ENCODE assay signal across 16 cellular contexts in genomic region chr2:234450431-234451095, GRCh38. TPM values are rescaled to one million over a fixed set of nuclear protein-coding genes. Genes with fewer than 3 reads are reported as not detected.
DNase-seq lines count a peak whose midpoint lies in the region; ATAC-seq and TF ChIP-seq lines count a peak whose summit lies in the region.
"Had no signal": no experiment of that assay in that cellular context is flagged by ENCODE, and none has a peak within 500 bp of the region (broad histone marks: within the 10 kb centered on the region; RNA-seq: fewer than 3 reads in every experiment).

No MANE protein-coding gene starts in this region.

- no peak overlapping the region for H3K4me3 ChIP-seq in HUES48 (ENCODE audit: low read depth, low read length)
- no peak overlapping the region for H3K4me3 ChIP-seq in tibial artery
- H3K4me3 ChIP-seq: colonic mucosa, hepatocyte had no signal

- no peaks in the 10 kb centered on the region for H3K27me3 Mint-ChIP-seq in natural killer cell (ENCODE audit: low read depth in 2 of 2)
- H3K27me3 Mint-ChIP-seq: IgD-negative memory B cell had no signal

- DNase-seq in COR-L47 (lab: John Stamatoyannopoulos, UW) (peak; percentile 23), natural killer cell (no peak), NCI-H2227 (lab: John Stamatoyannopoulos, UW; ENCODE audit: unreplicated experiment) (no peak), tibial artery (no peak)
- DNase-seq in activated naive CD4-positive, alpha-beta T cell treated with anti-CD3 and anti-CD28 coated beads, Interleukin-2, amount 50 U/mL, for 72 hours (ENCODE audit: low spot score in 2 of 2), result no peak
- DNase-seq: colonic mucosa; left colon; NCI-H1417 treated with DMSO at 0.1 percent for 48 hours; NCI-H526; RPMI8226; stimulated activated CD4-positive, alpha-beta T cell treated with anti-CD3 and anti-CD28 coated beads, Interleukin-2, amount 100 ng/mL, for 48 hours had no signal

- H3K4me1 ChIP-seq in HUES48 (ENCODE audit: control insufficient read depth, insufficient read depth, low read length) (peaks cover 45% of the 10 kb centered on the region), tibial artery (peaks cover 0 to 34% (median 2%) of the 10 kb centered on the region in 4 donors)
- H3K4me1 ChIP-seq: colonic mucosa had no signal

- ATAC-seq in activated naive CD4-positive, alpha-beta T cell treated with anti-CD3 and anti-CD28 coated beads, Interleukin-2, amount 50 U/mL, for 72 hours, result peak in 1 of 2 donors; percentile 5
- no peak for ATAC-seq in natural killer cell
- ATAC-seq in HG03135 (IDR thresholded peaks at IDR 0.05; ENCODE audit: unreplicated experiment), result no peak
- ATAC-seq: esophagus mucosa, left colon had no signal

- H3K9me3 ChIP-seq in HUES48 (ENCODE audit: control insufficient read depth, insufficient read depth, low read length) (no peaks in the 10 kb centered on the region), tibial artery (no peaks in the 10 kb centered on the region)
- H3K9me3 ChIP-seq: colonic mucosa had no signal

- H3K27me3 ChIP-seq in HUES48 (ENCODE audit: control insufficient read depth, insufficient read depth, low read length) (peaks cover 6% of the 10 kb centered on the region; the same call in 1 of the 2 replicates), tibial artery (no peaks in the 10 kb centered on the region)
- H3K27me3 ChIP-seq: colonic mucosa, hepatocyte had no signal

- no peaks in the 10 kb centered on the region for H3K36me3 ChIP-seq in HUES48 (ENCODE audit: control insufficient read depth, insufficient read depth, low read length)
- H3K36me3 ChIP-seq in tibial artery, result no peaks in the 10 kb centered on the region
- H3K36me3 ChIP-seq: colonic mucosa had no signal

- H3K27ac ChIP-seq in HUES48 (ENCODE audit: low read depth, low read length), result peak overlapping the region; percentile 97
- no peak overlapping the region for H3K27ac ChIP-seq in tibial artery
- H3K27ac ChIP-seq: colonic mucosa had no signal

- H3K27ac Mint-ChIP-seq in activated naive CD4-positive, alpha-beta T cell treated with anti-CD3 and anti-CD28 coated beads, Interleukin-2, amount 50 U/mL, for 72 hours, result peak overlapping the region; percentile 84 to 87
- peak overlapping the region; percentile 73 to 90 for H3K27ac Mint-ChIP-seq in natural killer cell

- TF ChIP-seq CTCF in natural killer cell (IDR thresholded peaks at IDR 0.05), result no peak
- TF ChIP-seq CTCF in tibial artery (IDR thresholded peaks at IDR 0.05), result no peak

- peaks cover 24 to 49% of the 10 kb centered on the region in 2 donors for H3K36me3 Mint-ChIP-seq in activated naive CD4-positive, alpha-beta T cell treated with anti-CD3 and anti-CD28 coated beads, Interleukin-2, amount 50 U/mL, for 72 hours
- H3K36me3 Mint-ChIP-seq in natural killer cell, result no peaks in the 10 kb centered on the region

- H3K9me3 Mint-ChIP-seq in activated naive CD4-positive, alpha-beta T cell treated with anti-CD3 and anti-CD28 coated beads, Interleukin-2, amount 50 U/mL, for 72 hours, result peaks cover 0 to 6% of the 10 kb centered on the region in 2 donors
- H3K9me3 Mint-ChIP-seq in natural killer cell, result no peaks in the 10 kb centered on the region

- intact Hi-C loops in natural killer cell (cut with micrococcal nuclease) (no loop called here), tibial artery (cut with DNase I; ENCODE audit: low total_unique reads) (no loop called here)

- H3K9ac ChIP-seq in HUES48 (ENCODE audit: low read depth, low read length), result no peak overlapping the region

- peak overlapping the region; percentile 28 for H3K4me3 Mint-ChIP-seq in natural killer cell

- H3K4me1 Mint-ChIP-seq in natural killer cell, result peaks cover 75 to 81% of the 10 kb centered on the region in 2 donors

RNA-seq across cellular contexts. Expression of gene ARL4C, which starts 46.3 kb away (rescaled TPM):
- 10 to 100 TPM; 26.1 to 50.0 TPM for total RNA-seq in activated naive CD4-positive, alpha-beta T cell treated with anti-CD3 and anti-CD28 coated beads, Interleukin-2, amount 50 U/mL, for 72 hours
- 100 to 1,000 TPM; 492 to 756 (median 664) TPM for total RNA-seq in natural killer cell

Comparison
In these comparisons a context has a peak if more than half of its experiments do, and no peak if none do; other contexts are left out.
1. RNA of gene ARL4C, which starts 46.3 kb away (total RNA-seq): 492 to 756 TPM in natural killer cell; 26.1 to 50.0 TPM in activated naive CD4-positive, alpha-beta T cell treated with anti-CD3 and anti-CD28 coated beads, Interleukin-2, amount 50 U/mL, for 72 hours; every median in the first group is over 4 times any median in the second.